19 cellular contexts compared by ENCODE assay signal in the genomic region with DNA sequence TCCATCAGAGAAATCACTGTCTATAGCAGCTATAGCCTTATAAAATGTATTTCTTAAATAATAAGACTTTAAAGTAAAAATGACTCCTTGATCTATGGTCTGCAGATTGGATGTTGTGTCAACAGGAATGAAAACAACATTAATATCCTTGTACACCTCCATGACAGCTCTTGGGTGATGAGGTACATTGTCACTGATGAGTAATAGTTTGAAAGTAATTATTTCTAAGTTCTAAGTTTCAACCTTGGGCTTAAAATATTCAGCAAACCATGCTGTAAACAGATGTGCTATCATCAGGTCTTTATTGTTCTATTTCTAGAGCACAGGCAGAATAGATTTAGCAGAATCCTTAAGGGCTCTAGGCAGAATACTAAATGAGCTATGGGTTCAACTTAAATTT.
"Had no signal": no experiment of that assay in that cellular context is flagged by ENCODE, and none has a peak within 500 bp of the region (broad histone marks: within the 10 kb centered on the region; RNA-seq: fewer than 3 reads in every experiment).

No MANE protein-coding gene starts in this region.

- H3K9me2 ChIP-seq: SK-N-SH had no signal

- H3K9ac ChIP-seq: SK-N-SH had no signal

- H3K9me3 ChIP-seq: SK-N-SH had no signal

- ATAC-seq: HepG2 had no signal

- H3K4me2 ChIP-seq: SK-N-SH had no signal

- H3K27ac ChIP-seq: RWPE1 had no signal

- DNase-seq: IMR-90, Karpas-422, KG1, NCI-H1092, NCI-H1105 treated with DMSO at 0.1 percent for 48 hours, NCI-H1417 treated with DMSO at 0.1 percent for 48 hours, NCI-H146, NCI-H1694 treated with DMSO at 0.1 percent for 48 hours, NCI-H1930, NCI-H2081, NCI-H2107, NCI-H2227 treated with DMSO at 0.1 percent for 48 hours, NCI-H524, NCI-H526 treated with DMSO at 0.1 percent for 48 hours, NCI-H748 treated with DMSO at 0.1 percent for 48 hours, SHP77, SK-N-SH had no signal
